Comparison of ENCODE assay signal across 16 cellular contexts in genomic region chr7:70091362-70091761, GRCh38.
DNase-seq lines count a peak whose midpoint lies in the region; ATAC-seq and TF ChIP-seq lines count a peak whose summit lies in the region.
"Had no signal": no experiment of that assay in that cellular context is flagged by ENCODE, and none has a peak within 500 bp of the region (broad histone marks: within the 10 kb centered on the region; RNA-seq: fewer than 3 reads in every experiment).

No MANE protein-coding gene starts in this region.

- H4K20me1 ChIP-seq in hepatocyte (ENCODE audit: insufficient read depth, poor library complexity, severe bottlenecking) = no peaks in the 10 kb centered on the region

- CTCF ChIA-PET in HEK293T (lab: Yijun Ruan, JAX) = no interaction called here

- no peak for DNase-seq in HEK293T (ENCODE audit: extremely low spot score)
- peak; percentile 55 for DNase-seq in NCI-H524 treated with DMSO at 0.1 percent for 48 hours (lab: John Stamatoyannopoulos, UW)
- DNase-seq in hepatocyte (ENCODE audit: low spot score) = no peak
- DNase-seq in NOMO-1 treated with dmso at 0.1 percent for 144 hours (lab: John Stamatoyannopoulos, UW; ENCODE audit: unreplicated experiment) = no peak
- no peak for DNase-seq in left ventricle myocardium superior
- no peak for DNase-seq in activated CD8-positive, alpha-beta memory T cell treated with anti-CD3 and anti-CD28 coated beads, Interleukin-2, amount 50 U/mL, for 48 hours
- DNase-seq: BE2C; CD4-positive, alpha-beta memory T cell; DMS153; DMS79 treated with DMSO at 0.1 percent for 48 hours; EL; GOT3; H9; HFFc6 had no signal

- peak overlapping the region; percentile 31 for H3K27ac ChIP-seq in hepatocyte
- H3K27ac ChIP-seq: A549, C4-2B had no signal

- ATAC-seq in left ventricle myocardium superior = no peak
- ATAC-seq: A549 had no signal

- no peak overlapping the region for H2AFZ ChIP-seq in hepatocyte

- no peaks in the 10 kb centered on the region for H3K9me3 ChIP-seq in hepatocyte (ENCODE audit: low read depth)
- H3K9me3 ChIP-seq: BE2C had no signal

- WGBS in hepatocyte (ENCODE audit: low lambda C conversion rate, missing lambda C conversion rate) = 70% methylated on average over 2 of the region's 2 CpGs

- H3K4me2 ChIP-seq in hepatocyte = peak overlapping the region; percentile 2
- H3K4me2 ChIP-seq: A549 had no signal

- POLR2A ChIA-PET in HEK293T (lab: Yijun Ruan, JAX) = no interaction called here

- no peak overlapping the region for H3K4me3 ChIP-seq in hepatocyte
- H3K4me3 ChIP-seq: A549 had no signal

- H3K79me2 ChIP-seq in hepatocyte = no peaks in the 10 kb centered on the region

- intact Hi-C loops in left ventricle myocardium superior (cut with micrococcal nuclease) = no loop called here

- H3K27me3 ChIP-seq in hepatocyte = no peaks in the 10 kb centered on the region
- H3K27me3 ChIP-seq: BE2C had no signal

- H3K9me2 ChIP-seq in hepatocyte (replicated peaks; ENCODE audit: insufficient read depth) = no peaks in the 10 kb centered on the region

- no peak for TF ChIP-seq CTCF in hepatocyte (IDR thresholded peaks at IDR 0.05; ENCODE audit: poor library complexity)

- H3K36me3 ChIP-seq in hepatocyte (replicated peaks; ENCODE audit: insufficient read depth, low read depth) = no peaks in the 10 kb centered on the region
- H3K36me3 ChIP-seq: BE2C had no signal

- H3K4me1 ChIP-seq in hepatocyte (ENCODE audit: insufficient read depth) = peaks cover 27% of the 10 kb centered on the region
- H3K4me1 ChIP-seq: A549 had no signal

TF ChIP-seq in HEK293T, 16 proteins besides CTCF, POLR2A, EP300 and RAD21:
- TF ChIP-seq, protein P1, sequence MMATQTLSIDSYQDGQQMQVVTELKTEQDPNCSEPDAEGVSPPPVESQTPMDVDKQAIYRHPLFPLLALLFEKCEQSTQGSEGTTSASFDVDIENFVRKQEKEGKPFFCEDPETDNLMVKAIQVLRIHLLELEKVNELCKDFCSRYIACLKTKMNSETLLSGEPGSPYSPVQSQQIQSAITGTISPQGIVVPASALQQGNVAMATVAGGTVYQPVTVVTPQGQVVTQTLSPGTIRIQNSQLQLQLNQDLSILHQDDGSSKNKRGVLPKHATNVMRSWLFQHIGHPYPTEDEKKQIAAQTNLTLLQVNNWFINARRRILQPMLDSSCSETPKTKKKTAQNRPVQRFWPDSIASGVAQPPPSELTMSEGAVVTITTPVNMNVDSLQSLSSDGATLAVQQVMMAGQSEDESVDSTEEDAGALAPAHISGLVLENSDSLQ (IDR thresholded peaks at IDR 0.05) = 0 out of 2 replicates have a peak, but pooled peaks have one; percentile 29
- TF ChIP-seq BHLHE40 (IDR thresholded peaks at IDR 0.05; ENCODE audit: borderline replicate concordance) = no peak
- TF ChIP-seq HDGF (IDR thresholded peaks at IDR 0.05; ENCODE audit: borderline replicate concordance) = no peak
- TF ChIP-seq ARNT (IDR thresholded peaks at IDR 0.05) = no peak
- no peak for TF ChIP-seq CTBP1 (IDR thresholded peaks at IDR 0.05; ENCODE audit: borderline replicate concordance)
- no peak for TF ChIP-seq L3MBTL2 (conservative IDR thresholded peaks at IDR 0.05)
- TF ChIP-seq LEF1 (IDR thresholded peaks at IDR 0.05; ENCODE audit: borderline replicate concordance) = no peak
TF ChIP-seq in HEK293T: peak in this region for 1.
